23 cellular contexts compared by ENCODE assay signal in genomic region chr2:238669581-238670340, GRCh38.
DNase-seq lines count a peak whose midpoint lies in the region; ATAC-seq and TF ChIP-seq lines count a peak whose summit lies in the region.
"Had no signal": no experiment of that assay in that cellular context is flagged by ENCODE, and none has a peak within 500 bp of the region (broad histone marks: within the 10 kb centered on the region; RNA-seq: fewer than 3 reads in every experiment).

No MANE protein-coding gene starts in this region.

- H3K4me1 ChIP-seq in BLaER1 = peaks cover 8% of the 10 kb centered on the region
- no peaks in the 10 kb centered on the region for H3K4me1 ChIP-seq in Caco-2
- H3K4me1 ChIP-seq: A549, HAP-1 had no signal

- no peak overlapping the region for H3K4me3 Mint-ChIP-seq in T-helper 2 cell treated with Interferon-gamma antibody and Interleukin-4, amounts not matched to agents 5 μg/mL and 100 μg/mL, for 36 hours
- no peak overlapping the region for H3K4me3 Mint-ChIP-seq in Caco-2 (ENCODE audit: unreplicated experiment)
- H3K4me3 Mint-ChIP-seq: nephron progenitor cell had no signal

- BruUV-seq in Caco-2 (replicated peaks; lab: Mats Ljungman, UMichigan) = no TSS peak

- ATAC-seq in GM19023 (IDR thresholded peaks at IDR 0.05; ENCODE audit: unreplicated experiment) (no peak), left lobe of liver (no peak)
- ATAC-seq: A549 had no signal

- H3K27ac Mint-ChIP-seq in T-helper 2 cell treated with Interferon-gamma antibody and Interleukin-4, amounts not matched to agents 5 μg/mL and 100 μg/mL, for 36 hours = no peak overlapping the region
- no peak overlapping the region for H3K27ac Mint-ChIP-seq in Caco-2 (ENCODE audit: unreplicated experiment)
- H3K27ac Mint-ChIP-seq: nephron progenitor cell had no signal

- no peak overlapping the region for H3K4me3 ChIP-seq in BLaER1
- H3K4me3 ChIP-seq in Caco-2 (ENCODE audit: low read depth, low read length) = no peak overlapping the region
- H3K4me3 ChIP-seq: A549, dorsolateral prefrontal cortex, HAP-1 had no signal

- H4K20me1 ChIP-seq in BLaER1 = no peaks in the 10 kb centered on the region

- H3K36me3 ChIP-seq in BLaER1 (no peaks in the 10 kb centered on the region), Caco-2 (ENCODE audit: control insufficient read depth, insufficient read depth, low read length) (no peaks in the 10 kb centered on the region)
- H3K36me3 ChIP-seq: HAP-1 had no signal

- no peak overlapping the region for H3K27ac ChIP-seq in BLaER1
- H3K27ac ChIP-seq: A549, C4-2B, dorsolateral prefrontal cortex, epithelial cell of prostate had no signal

- no peak overlapping the region for H3K9ac ChIP-seq in BLaER1

- intact Hi-C loops in Caco-2 (cut with micrococcal nuclease; ENCODE audit: unreplicated experiment) = no loop called here

- peaks cover 1% of the 10 kb centered on the region for H3K27me3 Mint-ChIP-seq in T-helper 2 cell treated with Interferon-gamma antibody and Interleukin-4, amounts not matched to agents 5 μg/mL and 100 μg/mL, for 36 hours (ENCODE audit: low read depth)
- peaks cover 8% of the 10 kb centered on the region for H3K27me3 Mint-ChIP-seq in Caco-2 (ENCODE audit: insufficient read depth, unreplicated experiment)

- H3K9me3 Mint-ChIP-seq in T-helper 2 cell treated with Interferon-gamma antibody and Interleukin-4, amounts not matched to agents 5 μg/mL and 100 μg/mL, for 36 hours = peaks cover 9% of the 10 kb centered on the region
- peaks cover 12% of the 10 kb centered on the region for H3K9me3 Mint-ChIP-seq in Caco-2 (ENCODE audit: unreplicated experiment)

- H3K27me3 ChIP-seq in BLaER1 (no peaks in the 10 kb centered on the region), Caco-2 (replicated peaks; ENCODE audit: control insufficient read depth, insufficient read depth, low read length) (no peaks in the 10 kb centered on the region)

- CTCF ChIA-PET in Caco-2 (lab: Charles Lee) = no interaction called here

- no peaks in the 10 kb centered on the region for H3K4me1 Mint-ChIP-seq in T-helper 2 cell treated with Interferon-gamma antibody and Interleukin-4, amounts not matched to agents 5 μg/mL and 100 μg/mL, for 36 hours (ENCODE audit: low read depth)
- no peaks in the 10 kb centered on the region for H3K4me1 Mint-ChIP-seq in Caco-2 (ENCODE audit: low read depth, unreplicated experiment)

- TF ChIP-seq CTCF in Caco-2 (IDR thresholded peaks at IDR 0.05; ENCODE audit: insufficient read depth in 1 of 2, low read depth in 1 of 2, low read length in 1 of 2, severe bottlenecking in 1 of 2, unreplicated experiment in 1 of 2) = no peak

- H3K9me3 ChIP-seq in BLaER1 = peaks cover 26% of the 10 kb centered on the region
- H3K9me3 ChIP-seq in Caco-2 = no peaks in the 10 kb centered on the region
- H3K9me3 ChIP-seq: HAP-1 had no signal

- DNase-seq in T-helper 2 cell treated with Interferon-gamma antibody and Interleukin-4, amounts not matched to agents 5 μg/mL and 100 μg/mL, for 36 hours (ENCODE audit: low spot score) = peak; percentile 4
- DNase-seq in T-helper 2 cell (no peak), NOMO-1 treated with dmso at 0.1 percent for 144 hours (lab: John Stamatoyannopoulos, UW; ENCODE audit: unreplicated experiment) (peak; percentile 11), fibroblast of peridontal ligament (ENCODE audit: extremely low read depth) (peak; percentile 19), Caco-2 (no peak), left lobe of liver (ENCODE audit: low spot score) (no peak)
- DNase-seq: amniotic stem cell; DMS 273 treated with DMSO at 0.1 percent for 48 hours; dorsolateral prefrontal cortex; GF-D8; midbrain; NCI-H1694; NCI-H748 treated with DMSO at 0.1 percent for 48 hours; nephron progenitor cell; posterior cingulate gyrus; stimulated activated CD4-positive, alpha-beta T cell treated with anti-CD3 and anti-CD28 coated beads, Interleukin-4, amount 100 ng/mL, for 4 hours; substantia nigra had no signal

- H3K4me2 ChIP-seq in BLaER1 = peak overlapping the region; percentile 44
- H3K4me2 ChIP-seq: A549 had no signal

- POLR2A ChIA-PET in Caco-2 (lab: Charles Lee) = no interaction called here

- H3K36me3 Mint-ChIP-seq in T-helper 2 cell treated with Interferon-gamma antibody and Interleukin-4, amounts not matched to agents 5 μg/mL and 100 μg/mL, for 36 hours (ENCODE audit: low read depth) = no peaks in the 10 kb centered on the region
- no peaks in the 10 kb centered on the region for H3K36me3 Mint-ChIP-seq in Caco-2 (ENCODE audit: insufficient read depth, unreplicated experiment)

Comparison
In these comparisons a context has a peak if more than half of its experiments do, and no peak if none do; other contexts are left out.
1. DNase-seq: peak in T-helper 2 cell treated with Interferon-gamma antibody and Interleukin-4, amounts not matched to agents 5 μg/mL and 100 μg/mL, for 36 hours (single experiment), NOMO-1 treated with dmso at 0.1 percent for 144 hours (single experiment) and fibroblast of peridontal ligament (single experiment); none in T-helper 2 cell (0 of 5), Caco-2 (0 of 2) and left lobe of liver (single experiment).